In the genomic region with DNA sequence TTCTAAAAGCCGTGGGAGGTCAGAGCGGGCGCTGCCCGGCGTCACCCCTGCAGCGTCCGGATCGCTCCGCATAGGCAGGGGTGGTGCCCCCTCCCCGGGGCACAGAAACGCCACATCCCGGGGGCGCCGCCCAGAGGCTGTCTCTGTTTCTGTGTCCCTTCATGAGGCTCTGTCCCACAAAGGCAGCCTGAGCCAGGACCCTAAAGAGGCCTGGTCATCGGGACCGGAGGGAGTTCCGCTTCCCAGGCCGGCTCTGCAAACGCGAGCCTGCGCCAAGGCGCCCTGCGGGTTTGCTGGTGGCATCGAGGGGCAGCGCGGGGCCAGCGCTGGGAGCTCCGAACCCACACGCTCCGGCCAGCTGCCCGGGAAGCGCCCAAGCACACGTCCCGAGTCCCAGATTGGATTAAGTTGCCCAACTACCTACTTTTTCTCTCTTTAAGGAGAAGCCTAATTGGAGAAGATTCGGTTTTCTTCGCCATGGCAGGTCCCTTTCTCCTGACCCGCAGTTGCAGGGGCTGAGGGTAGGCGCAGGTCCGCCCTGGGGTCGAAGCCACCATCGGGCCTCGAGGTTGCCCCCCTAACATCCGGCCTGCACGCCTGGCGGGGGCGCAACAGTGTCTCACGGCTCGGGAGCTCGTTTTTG, we compare ENCODE assay signal across 9 cellular contexts.
DNase-seq lines count a peak whose midpoint lies in the region; ATAC-seq and TF ChIP-seq lines count a peak whose summit lies in the region.
"Had no signal": no experiment of that assay in that cellular context is flagged by ENCODE, and none has a peak within 500 bp of the region (broad histone marks: within the 10 kb centered on the region; RNA-seq: fewer than 3 reads in every experiment).

No MANE protein-coding gene starts in this region.

- H3K27ac ChIP-seq in BLaER1 (no peak overlapping the region), osteoblast (ENCODE audit: low read depth, low read length) (no peak overlapping the region)
- H3K27ac ChIP-seq in effector memory CD4-positive, alpha-beta T cell (ENCODE audit: insufficient read depth, low read length, poor library complexity, severe bottlenecking) = peak overlapping the region; percentile 21
- H3K27ac ChIP-seq: VCaP had no signal

- no peak for TF ChIP-seq CTCF in osteoblast (IDR thresholded peaks at IDR 0.05; ENCODE audit: extremely low read depth, low read depth, low read length)

- H3K9ac ChIP-seq in BLaER1 = peak overlapping the region; percentile 31; the same call in 1 of the 2 replicates

- peaks cover 25% of the 10 kb centered on the region for H3K4me1 Mint-ChIP-seq in T-helper 2 cell treated with Interferon-gamma antibody and Interleukin-4, amounts not matched to agents 5 μg/mL and 100 μg/mL, for 36 hours (ENCODE audit: low read depth)

- H3K4me3 ChIP-seq in BLaER1 (peak overlapping the region; percentile 61), osteoblast (ENCODE audit: insufficient read depth, low read length) (peak overlapping the region; percentile 51)
- peak overlapping the region; percentile 70 for H3K4me3 ChIP-seq in effector memory CD4-positive, alpha-beta T cell (ENCODE audit: insufficient read depth, low read depth, low read length, poor library complexity, severe bottlenecking)

- H3K4me1 ChIP-seq in BLaER1 = peaks cover 18% of the 10 kb centered on the region
- H3K4me1 ChIP-seq in effector memory CD4-positive, alpha-beta T cell (ENCODE audit: control insufficient read depth, insufficient read depth, low read length, poor library complexity, severe bottlenecking) = peaks cover 12% of the 10 kb centered on the region
- no peaks in the 10 kb centered on the region for H3K4me1 ChIP-seq in osteoblast (ENCODE audit: insufficient read depth, low read length)

- H3K27me3 ChIP-seq in BLaER1 (peaks cover 23% of the 10 kb centered on the region), osteoblast (ENCODE audit: insufficient read depth, low read length) (peaks cover 8% of the 10 kb centered on the region)
- no peaks in the 10 kb centered on the region for H3K27me3 ChIP-seq in effector memory CD4-positive, alpha-beta T cell (replicated peaks; ENCODE audit: control insufficient read depth, insufficient read depth, low read length, poor library complexity, severe bottlenecking)

- peak overlapping the region; percentile 88 for H3K4me3 Mint-ChIP-seq in T-helper 2 cell treated with Interferon-gamma antibody and Interleukin-4, amounts not matched to agents 5 μg/mL and 100 μg/mL, for 36 hours

- H3K9me3 ChIP-seq in BLaER1 (no peaks in the 10 kb centered on the region; the same call in 1 of the 2 replicates), osteoblast (ENCODE audit: low read depth, low read length) (no peaks in the 10 kb centered on the region)
- no peaks in the 10 kb centered on the region for H3K9me3 ChIP-seq in effector memory CD4-positive, alpha-beta T cell (ENCODE audit: control insufficient read depth, low read length)

- H3K36me3 ChIP-seq in BLaER1 (no peaks in the 10 kb centered on the region), osteoblast (ENCODE audit: insufficient read depth, low read length) (no peaks in the 10 kb centered on the region)
- H3K36me3 ChIP-seq in effector memory CD4-positive, alpha-beta T cell (ENCODE audit: control insufficient read depth, insufficient read depth, low read length) = no peaks in the 10 kb centered on the region

- H3K27ac Mint-ChIP-seq in T-helper 2 cell treated with Interferon-gamma antibody and Interleukin-4, amounts not matched to agents 5 μg/mL and 100 μg/mL, for 36 hours = no peak overlapping the region

- ATAC-seq in GM18498 (IDR thresholded peaks at IDR 0.05; ENCODE audit: unreplicated experiment) = no peak
- no peak for ATAC-seq in GM18520 (IDR thresholded peaks at IDR 0.05; ENCODE audit: unreplicated experiment)

- no peaks in the 10 kb centered on the region for H3K9me3 Mint-ChIP-seq in T-helper 2 cell treated with Interferon-gamma antibody and Interleukin-4, amounts not matched to agents 5 μg/mL and 100 μg/mL, for 36 hours

- peak; percentile 18 for DNase-seq in T-helper 2 cell treated with Interferon-gamma antibody and Interleukin-4, amounts not matched to agents 5 μg/mL and 100 μg/mL, for 36 hours (ENCODE audit: low spot score)
- DNase-seq in effector memory CD4-positive, alpha-beta T cell = no peak
- DNase-seq in osteoblast (ENCODE audit: insufficient read length, low spot score, missing footprints) (peak; percentile 71), NCI-H2196 treated with DMSO at 0.1 percent for 48 hours (lab: John Stamatoyannopoulos, UW; ENCODE audit: unreplicated experiment) (no peak), DMS53 (lab: John Stamatoyannopoulos, UW) (no peak)

- H3K4me2 ChIP-seq in BLaER1 = peak overlapping the region; percentile 85
- peak overlapping the region; percentile 76 for H3K4me2 ChIP-seq in osteoblast (ENCODE audit: insufficient read depth, low read length)

- no peaks in the 10 kb centered on the region for H3K79me2 ChIP-seq in osteoblast (ENCODE audit: insufficient read depth, low read length)

- H2AFZ ChIP-seq in osteoblast (ENCODE audit: low read length) = peak overlapping the region; percentile 65

- H3K27me3 Mint-ChIP-seq in T-helper 2 cell treated with Interferon-gamma antibody and Interleukin-4, amounts not matched to agents 5 μg/mL and 100 μg/mL, for 36 hours (ENCODE audit: low read depth) = peaks cover 51% of the 10 kb centered on the region

- H4K20me1 ChIP-seq in BLaER1 = no peaks in the 10 kb centered on the region
- no peaks in the 10 kb centered on the region for H4K20me1 ChIP-seq in osteoblast (ENCODE audit: insufficient read depth, low read length)

- H3K36me3 Mint-ChIP-seq in T-helper 2 cell treated with Interferon-gamma antibody and Interleukin-4, amounts not matched to agents 5 μg/mL and 100 μg/mL, for 36 hours (ENCODE audit: low read depth) = no peaks in the 10 kb centered on the region

Comparison
In these comparisons a context has a peak if more than half of its experiments do, and no peak if none do; other contexts are left out.
1. DNase-seq: peak in T-helper 2 cell treated with Interferon-gamma antibody and Interleukin-4, amounts not matched to agents 5 μg/mL and 100 μg/mL, for 36 hours (single experiment) and osteoblast (single experiment); none in effector memory CD4-positive, alpha-beta T cell (0 of 3), NCI-H2196 treated with DMSO at 0.1 percent for 48 hours (single experiment) and DMS53 (single experiment).
2. Peak in every context shown above with its lines, with median percentiles within 50 percentile points of each other: H3K4me3 ChIP-seq.